2 cellular contexts compared by ENCODE assay signal in the genomic region with DNA sequence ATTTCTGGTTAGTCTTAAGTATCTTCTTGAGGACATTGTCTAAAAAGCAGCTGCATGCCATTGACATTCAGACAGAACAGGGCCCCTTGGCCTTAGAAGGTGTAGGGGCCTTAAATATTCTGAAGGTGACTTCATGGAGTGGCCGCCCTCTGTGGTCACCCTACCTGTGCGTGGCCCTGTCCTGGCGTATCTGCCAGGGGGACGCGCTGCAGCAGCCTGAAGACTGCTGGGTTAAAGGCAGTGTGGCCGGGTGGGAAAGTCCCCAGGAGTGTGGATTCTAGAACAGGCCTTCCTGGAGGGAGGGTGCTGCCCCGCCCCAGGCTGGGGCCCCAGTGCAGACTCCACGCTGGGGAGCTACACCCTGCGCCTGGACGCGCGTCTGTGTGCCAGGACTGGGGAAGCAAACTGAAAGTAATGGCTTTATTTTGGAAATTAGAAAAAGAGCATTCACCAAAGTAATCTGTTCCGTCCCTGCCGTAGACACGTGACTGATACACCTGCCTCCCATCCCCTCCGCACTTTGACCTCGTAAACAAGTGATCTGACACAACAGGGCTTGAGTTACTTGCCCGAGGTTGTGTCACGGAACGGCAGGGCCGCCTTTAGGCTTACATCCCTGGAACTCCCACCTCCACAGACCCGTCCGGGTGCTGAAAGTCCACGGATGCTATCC.
A peak's percentile ranks its signal among the peaks of the same experiment; 100 is the strongest.
TF ChIP-seq lines count a peak whose summit lies in the region.

No MANE protein-coding gene starts in this region.

TF ChIP-seq in K562, 482 proteins besides CTCF, POLR2A, EP300 and RAD21 (continues in another document):
- TF ChIP-seq, protein P1, sequence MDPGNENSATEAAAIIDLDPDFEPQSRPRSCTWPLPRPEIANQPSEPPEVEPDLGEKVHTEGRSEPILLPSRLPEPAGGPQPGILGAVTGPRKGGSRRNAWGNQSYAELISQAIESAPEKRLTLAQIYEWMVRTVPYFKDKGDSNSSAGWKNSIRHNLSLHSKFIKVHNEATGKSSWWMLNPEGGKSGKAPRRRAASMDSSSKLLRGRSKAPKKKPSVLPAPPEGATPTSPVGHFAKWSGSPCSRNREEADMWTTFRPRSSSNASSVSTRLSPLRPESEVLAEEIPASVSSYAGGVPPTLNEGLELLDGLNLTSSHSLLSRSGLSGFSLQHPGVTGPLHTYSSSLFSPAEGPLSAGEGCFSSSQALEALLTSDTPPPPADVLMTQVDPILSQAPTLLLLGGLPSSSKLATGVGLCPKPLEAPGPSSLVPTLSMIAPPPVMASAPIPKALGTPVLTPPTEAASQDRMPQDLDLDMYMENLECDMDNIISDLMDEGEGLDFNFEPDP (CRISPR knock-in tag; IDR thresholded peaks at IDR 0.05) = no peak
- TF ChIP-seq ZEB2 (IDR thresholded peaks at IDR 0.05) (0 out of 2 replicates have a peak, but pooled peaks have one; percentile 12), TEAD4 (IDR thresholded peaks at IDR 0.05; ENCODE audit: low read length) (0 out of 2 replicates have a peak, but pooled peaks have one; percentile 5), TEAD4 (CRISPR knock-in tag; IDR thresholded peaks at IDR 0.05; ENCODE audit: borderline replicate concordance) (no peak), ZNF551 (CRISPR knock-in tag; IDR thresholded peaks at IDR 0.05) (no peak), POLR2G (IDR thresholded peaks at IDR 0.05; ENCODE audit: low read depth, low read length) (peak; percentile 55), ZNF766 (CRISPR knock-in tag; conservative IDR thresholded peaks at IDR 0.05) (no peak), ARID1B (IDR thresholded peaks at IDR 0.05) (no peak), ZNF41 (CRISPR knock-in tag; conservative IDR thresholded peaks at IDR 0.05) (no peak), MCM7 (IDR thresholded peaks at IDR 0.05) (no peak), TGIF2 (CRISPR knock-in tag; IDR thresholded peaks at IDR 0.05) (no peak), SMAD4 (CRISPR knock-in tag; conservative IDR thresholded peaks at IDR 0.05) (peak; percentile 14; the same call in 1 of the 2 replicates), KAT7 (CRISPR knock-in tag; IDR thresholded peaks at IDR 0.05; ENCODE audit: borderline replicate concordance) (peak; percentile 62; the same call in 1 of the 2 replicates), KLF16 (IDR thresholded peaks at IDR 0.05) (no peak), ZNF586 (CRISPR knock-in tag; conservative IDR thresholded peaks at IDR 0.05) (no peak), ZNF140 (CRISPR knock-in tag; IDR thresholded peaks at IDR 0.05) (no peak), FOXJ2 (tag; IDR thresholded peaks at IDR 0.05) (no peak), RNF2 (IDR thresholded peaks at IDR 0.05) (no peak), MCM5 (IDR thresholded peaks at IDR 0.05; ENCODE audit: low read depth) (no peak)
- TF ChIP-seq, protein P2, sequence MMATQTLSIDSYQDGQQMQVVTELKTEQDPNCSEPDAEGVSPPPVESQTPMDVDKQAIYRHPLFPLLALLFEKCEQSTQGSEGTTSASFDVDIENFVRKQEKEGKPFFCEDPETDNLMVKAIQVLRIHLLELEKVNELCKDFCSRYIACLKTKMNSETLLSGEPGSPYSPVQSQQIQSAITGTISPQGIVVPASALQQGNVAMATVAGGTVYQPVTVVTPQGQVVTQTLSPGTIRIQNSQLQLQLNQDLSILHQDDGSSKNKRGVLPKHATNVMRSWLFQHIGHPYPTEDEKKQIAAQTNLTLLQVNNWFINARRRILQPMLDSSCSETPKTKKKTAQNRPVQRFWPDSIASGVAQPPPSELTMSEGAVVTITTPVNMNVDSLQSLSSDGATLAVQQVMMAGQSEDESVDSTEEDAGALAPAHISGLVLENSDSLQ (IDR thresholded peaks at IDR 0.05) = no peak
- TF ChIP-seq, protein P3, sequence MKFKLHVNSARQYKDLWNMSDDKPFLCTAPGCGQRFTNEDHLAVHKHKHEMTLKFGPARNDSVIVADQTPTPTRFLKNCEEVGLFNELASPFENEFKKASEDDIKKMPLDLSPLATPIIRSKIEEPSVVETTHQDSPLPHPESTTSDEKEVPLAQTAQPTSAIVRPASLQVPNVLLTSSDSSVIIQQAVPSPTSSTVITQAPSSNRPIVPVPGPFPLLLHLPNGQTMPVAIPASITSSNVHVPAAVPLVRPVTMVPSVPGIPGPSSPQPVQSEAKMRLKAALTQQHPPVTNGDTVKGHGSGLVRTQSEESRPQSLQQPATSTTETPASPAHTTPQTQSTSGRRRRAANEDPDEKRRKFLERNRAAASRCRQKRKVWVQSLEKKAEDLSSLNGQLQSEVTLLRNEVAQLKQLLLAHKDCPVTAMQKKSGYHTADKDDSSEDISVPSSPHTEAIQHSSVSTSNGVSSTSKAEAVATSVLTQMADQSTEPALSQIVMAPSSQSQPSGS (CRISPR knock-in tag; IDR thresholded peaks at IDR 0.05) = no peak
- TF ChIP-seq, protein P4, sequence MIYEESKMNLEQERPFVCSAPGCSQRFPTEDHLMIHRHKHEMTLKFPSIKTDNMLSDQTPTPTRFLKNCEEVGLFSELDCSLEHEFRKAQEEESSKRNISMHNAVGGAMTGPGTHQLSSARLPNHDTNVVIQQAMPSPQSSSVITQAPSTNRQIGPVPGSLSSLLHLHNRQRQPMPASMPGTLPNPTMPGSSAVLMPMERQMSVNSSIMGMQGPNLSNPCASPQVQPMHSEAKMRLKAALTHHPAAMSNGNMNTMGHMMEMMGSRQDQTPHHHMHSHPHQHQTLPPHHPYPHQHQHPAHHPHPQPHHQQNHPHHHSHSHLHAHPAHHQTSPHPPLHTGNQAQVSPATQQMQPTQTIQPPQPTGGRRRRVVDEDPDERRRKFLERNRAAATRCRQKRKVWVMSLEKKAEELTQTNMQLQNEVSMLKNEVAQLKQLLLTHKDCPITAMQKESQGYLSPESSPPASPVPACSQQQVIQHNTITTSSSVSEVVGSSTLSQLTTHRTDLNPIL (CRISPR knock-in tag; IDR thresholded peaks at IDR 0.05) = no peak
- TF ChIP-seq, protein P5, sequence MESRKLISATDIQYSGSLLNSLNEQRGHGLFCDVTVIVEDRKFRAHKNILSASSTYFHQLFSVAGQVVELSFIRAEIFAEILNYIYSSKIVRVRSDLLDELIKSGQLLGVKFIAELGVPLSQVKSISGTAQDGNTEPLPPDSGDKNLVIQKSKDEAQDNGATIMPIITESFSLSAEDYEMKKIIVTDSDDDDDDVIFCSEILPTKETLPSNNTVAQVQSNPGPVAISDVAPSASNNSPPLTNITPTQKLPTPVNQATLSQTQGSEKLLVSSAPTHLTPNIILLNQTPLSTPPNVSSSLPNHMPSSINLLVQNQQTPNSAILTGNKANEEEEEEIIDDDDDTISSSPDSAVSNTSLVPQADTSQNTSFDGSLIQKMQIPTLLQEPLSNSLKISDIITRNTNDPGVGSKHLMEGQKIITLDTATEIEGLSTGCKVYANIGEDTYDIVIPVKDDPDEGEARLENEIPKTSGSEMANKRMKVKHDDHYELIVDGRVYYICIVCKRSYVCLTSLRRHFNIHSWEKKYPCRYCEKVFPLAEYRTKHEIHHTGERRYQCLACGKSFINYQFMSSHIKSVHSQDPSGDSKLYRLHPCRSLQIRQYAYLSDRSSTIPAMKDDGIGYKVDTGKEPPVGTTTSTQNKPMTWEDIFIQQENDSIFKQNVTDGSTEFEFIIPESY (CRISPR knock-in tag; IDR thresholded peaks at IDR 0.05) = no peak

TF ChIP-seq in HepG2, 621 proteins besides CTCF, POLR2A, EP300 and RAD21 (continues in another document):
- 0 out of 2 replicates have a peak, but pooled peaks have one; percentile 59 for TF ChIP-seq CCDC6 (CRISPR knock-in tag; IDR thresholded peaks at IDR 0.05)
- TF ChIP-seq GPN1 (CRISPR knock-in tag; IDR thresholded peaks at IDR 0.05; ENCODE audit: borderline replicate concordance) = no peak
- no peak for TF ChIP-seq ZSCAN25 (CRISPR knock-in tag; IDR thresholded peaks at IDR 0.05)
- no peak for TF ChIP-seq FIP1L1 (IDR thresholded peaks at IDR 0.05; ENCODE audit: borderline replicate concordance, insufficient read depth, low read depth, low read length)
- TF ChIP-seq, protein P6, sequence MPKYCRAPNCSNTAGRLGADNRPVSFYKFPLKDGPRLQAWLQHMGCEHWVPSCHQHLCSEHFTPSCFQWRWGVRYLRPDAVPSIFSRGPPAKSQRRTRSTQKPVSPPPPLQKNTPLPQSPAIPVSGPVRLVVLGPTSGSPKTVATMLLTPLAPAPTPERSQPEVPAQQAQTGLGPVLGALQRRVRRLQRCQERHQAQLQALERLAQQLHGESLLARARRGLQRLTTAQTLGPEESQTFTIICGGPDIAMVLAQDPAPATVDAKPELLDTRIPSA (CRISPR knock-in tag; IDR thresholded peaks at IDR 0.05; ENCODE audit: borderline replicate concordance) = no peak
- TF ChIP-seq ZNF253 (CRISPR knock-in tag; IDR thresholded peaks at IDR 0.05; ENCODE audit: borderline replicate concordance) = no peak
- no peak for TF ChIP-seq XBP1 (CRISPR knock-in tag; IDR thresholded peaks at IDR 0.05)
- TF ChIP-seq, protein P7, sequence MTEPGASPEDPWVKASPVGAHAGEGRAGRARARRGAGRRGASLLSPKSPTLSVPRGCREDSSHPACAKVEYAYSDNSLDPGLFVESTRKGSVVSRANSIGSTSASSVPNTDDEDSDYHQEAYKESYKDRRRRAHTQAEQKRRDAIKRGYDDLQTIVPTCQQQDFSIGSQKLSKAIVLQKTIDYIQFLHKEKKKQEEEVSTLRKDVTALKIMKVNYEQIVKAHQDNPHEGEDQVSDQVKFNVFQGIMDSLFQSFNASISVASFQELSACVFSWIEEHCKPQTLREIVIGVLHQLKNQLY (CRISPR knock-in tag; IDR thresholded peaks at IDR 0.05) = peak; percentile 80
- peak; percentile 87 for TF ChIP-seq FOXA3 (CRISPR knock-in tag; IDR thresholded peaks at IDR 0.05)
- TF ChIP-seq STAG1 (CRISPR knock-in tag; IDR thresholded peaks at IDR 0.05) = no peak
- TF ChIP-seq, protein P8, sequence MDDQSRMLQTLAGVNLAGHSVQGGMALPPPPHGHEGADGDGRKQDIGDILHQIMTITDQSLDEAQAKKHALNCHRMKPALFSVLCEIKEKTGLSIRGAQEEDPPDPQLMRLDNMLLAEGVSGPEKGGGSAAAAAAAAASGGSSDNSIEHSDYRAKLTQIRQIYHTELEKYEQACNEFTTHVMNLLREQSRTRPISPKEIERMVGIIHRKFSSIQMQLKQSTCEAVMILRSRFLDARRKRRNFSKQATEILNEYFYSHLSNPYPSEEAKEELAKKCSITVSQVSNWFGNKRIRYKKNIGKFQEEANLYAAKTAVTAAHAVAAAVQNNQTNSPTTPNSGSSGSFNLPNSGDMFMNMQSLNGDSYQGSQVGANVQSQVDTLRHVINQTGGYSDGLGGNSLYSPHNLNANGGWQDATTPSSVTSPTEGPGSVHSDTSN (CRISPR knock-in tag; IDR thresholded peaks at IDR 0.05; ENCODE audit: borderline replicate concordance) = no peak
- TF ChIP-seq MED1 (CRISPR knock-in tag; IDR thresholded peaks at IDR 0.05) = peak; percentile 53; the same call in 1 of the 2 replicates
- TF ChIP-seq, protein P9, sequence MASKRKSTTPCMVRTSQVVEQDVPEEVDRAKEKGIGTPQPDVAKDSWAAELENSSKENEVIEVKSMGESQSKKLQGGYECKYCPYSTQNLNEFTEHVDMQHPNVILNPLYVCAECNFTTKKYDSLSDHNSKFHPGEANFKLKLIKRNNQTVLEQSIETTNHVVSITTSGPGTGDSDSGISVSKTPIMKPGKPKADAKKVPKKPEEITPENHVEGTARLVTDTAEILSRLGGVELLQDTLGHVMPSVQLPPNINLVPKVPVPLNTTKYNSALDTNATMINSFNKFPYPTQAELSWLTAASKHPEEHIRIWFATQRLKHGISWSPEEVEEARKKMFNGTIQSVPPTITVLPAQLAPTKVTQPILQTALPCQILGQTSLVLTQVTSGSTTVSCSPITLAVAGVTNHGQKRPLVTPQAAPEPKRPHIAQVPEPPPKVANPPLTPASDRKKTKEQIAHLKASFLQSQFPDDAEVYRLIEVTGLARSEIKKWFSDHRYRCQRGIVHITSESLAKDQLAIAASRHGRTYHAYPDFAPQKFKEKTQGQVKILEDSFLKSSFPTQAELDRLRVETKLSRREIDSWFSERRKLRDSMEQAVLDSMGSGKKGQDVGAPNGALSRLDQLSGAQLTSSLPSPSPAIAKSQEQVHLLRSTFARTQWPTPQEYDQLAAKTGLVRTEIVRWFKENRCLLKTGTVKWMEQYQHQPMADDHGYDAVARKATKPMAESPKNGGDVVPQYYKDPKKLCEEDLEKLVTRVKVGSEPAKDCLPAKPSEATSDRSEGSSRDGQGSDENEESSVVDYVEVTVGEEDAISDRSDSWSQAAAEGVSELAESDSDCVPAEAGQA (IDR thresholded peaks at IDR 0.05; ENCODE audit: low read depth) = no peak; the same call in 1 of the 2 replicates
- TF ChIP-seq, protein P9 (CRISPR knock-in tag; IDR thresholded peaks at IDR 0.05; ENCODE audit: borderline replicate concordance) = no peak
- TF ChIP-seq, protein P10, sequence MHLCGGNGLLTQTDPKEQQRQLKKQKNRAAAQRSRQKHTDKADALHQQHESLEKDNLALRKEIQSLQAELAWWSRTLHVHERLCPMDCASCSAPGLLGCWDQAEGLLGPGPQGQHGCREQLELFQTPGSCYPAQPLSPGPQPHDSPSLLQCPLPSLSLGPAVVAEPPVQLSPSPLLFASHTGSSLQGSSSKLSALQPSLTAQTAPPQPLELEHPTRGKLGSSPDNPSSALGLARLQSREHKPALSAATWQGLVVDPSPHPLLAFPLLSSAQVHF (CRISPR knock-in tag; IDR thresholded peaks at IDR 0.05) = 0 out of 2 replicates have a peak, but pooled peaks have one; percentile 27
- no peak for TF ChIP-seq ZFP36 (IDR thresholded peaks at IDR 0.05; ENCODE audit: borderline replicate concordance, low read depth, low read length, partially characterized antibody)
- TF ChIP-seq FOXK2 (IDR thresholded peaks at IDR 0.05) = peak; percentile 81; the same call in 1 of the 2 replicates
- peak; percentile 85; the same call in 1 of the 2 replicates for TF ChIP-seq NCOR1 (IDR thresholded peaks at IDR 0.05; ENCODE audit: borderline replicate concordance, low read length)
- peak; percentile 72; the same call in 1 of the 2 replicates for TF ChIP-seq ZMYM4 (CRISPR knock-in tag; IDR thresholded peaks at IDR 0.05)
- TF ChIP-seq, protein P11, sequence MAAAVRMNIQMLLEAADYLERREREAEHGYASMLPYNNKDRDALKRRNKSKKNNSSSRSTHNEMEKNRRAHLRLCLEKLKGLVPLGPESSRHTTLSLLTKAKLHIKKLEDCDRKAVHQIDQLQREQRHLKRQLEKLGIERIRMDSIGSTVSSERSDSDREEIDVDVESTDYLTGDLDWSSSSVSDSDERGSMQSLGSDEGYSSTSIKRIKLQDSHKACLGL (CRISPR knock-in tag; IDR thresholded peaks at IDR 0.05) = no peak
- TF ChIP-seq RARA (CRISPR knock-in tag; IDR thresholded peaks at IDR 0.05) = peak; percentile 69
- peak; percentile 42 for TF ChIP-seq U2AF1 (optimal IDR thresholded peaks at IDR 0.05; ENCODE audit: low read depth, low read length)
- no peak for TF ChIP-seq WIZ (CRISPR knock-in tag; IDR thresholded peaks at IDR 0.05)
